In genomic region chr13:47588676-47589075, GRCh38 we compare ENCODE assay signal across 1 cellular context.
TF ChIP-seq lines count a peak whose summit lies in the region.

No MANE protein-coding gene starts in this region.

TF ChIP-seq in WTC11, 78 proteins besides CTCF, POLR2A, EP300 and RAD21 (continued from another document):
- TF ChIP-seq ATF3 (CRISPR knock-in tag; conservative IDR thresholded peaks at IDR 0.05) (no peak), FOXP1 (CRISPR knock-in tag; IDR thresholded peaks at IDR 0.05; ENCODE audit: borderline replicate concordance) (no peak)
